In the genomic region with DNA sequence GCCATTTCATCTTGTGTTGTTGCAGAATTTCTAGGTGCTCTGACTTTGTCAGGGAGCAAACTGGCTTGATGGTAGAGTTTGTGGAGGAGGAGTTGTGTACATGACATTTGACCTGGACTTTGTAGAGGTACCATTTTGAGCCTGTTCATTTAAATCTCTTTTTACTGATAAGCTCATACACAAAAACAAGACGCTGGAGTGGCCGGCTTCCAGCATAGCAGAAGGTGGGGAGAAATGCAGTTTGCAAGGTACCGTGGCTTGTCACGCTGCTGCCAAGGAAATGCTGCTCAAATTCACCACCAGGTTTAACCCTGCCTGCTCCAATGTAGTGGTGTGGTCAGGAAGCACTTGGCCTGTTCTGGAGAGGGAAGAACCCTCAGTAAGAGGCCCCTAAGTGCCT, we compare ENCODE assay signal across 25 cellular contexts. TPM values are rescaled to one million over a fixed set of nuclear protein-coding genes. Genes with fewer than 3 reads are reported as not detected.
DNase-seq lines count a peak whose midpoint lies in the region; ATAC-seq and TF ChIP-seq lines count a peak whose summit lies in the region.
"Had no signal": no experiment of that assay in that cellular context is flagged by ENCODE, and none has a peak within 500 bp of the region (broad histone marks: within the 10 kb centered on the region; RNA-seq: fewer than 3 reads in every experiment).

No MANE protein-coding gene starts in this region.

- no peak overlapping the region for H3K27ac ChIP-seq in CD4-positive, alpha-beta memory T cell (ENCODE audit: low read depth, low read length)
- peak overlapping the region in 3 of 4 donors; percentile 46 to 88 (median 87) for H3K27ac ChIP-seq in body of pancreas
- H3K27ac ChIP-seq: heart left ventricle, left ventricle myocardium inferior, prostate gland, RWPE1 had no signal

- CTCF ChIA-PET in CD4-positive, alpha-beta memory T cell (lab: Charles Lee; ENCODE audit: partially characterized antibody): interaction anchor here (0.6 to 1.4 kb wide), 4 partner anchors 12 to 162 kb away, joined by 3 to 5 read pairs (median 3); no protein-coding TSS in a partner anchor

- no peaks in the 10 kb centered on the region for H3K27me3 ChIP-seq in CD4-positive, alpha-beta memory T cell (ENCODE audit: insufficient read depth, low read length)
- no peaks in the 10 kb centered on the region for H3K27me3 ChIP-seq in Loucy (ENCODE audit: insufficient read depth, low read length, poor library complexity, severe bottlenecking)
- H3K27me3 ChIP-seq in body of pancreas: no peaks in the 10 kb centered on the region
- H3K27me3 ChIP-seq: heart left ventricle had no signal

- in situ Hi-C loops in KBM-7 (cut with MboI; ENCODE audit: low pct_unique_long_range_greater_than_20kb, low sequenced_read_pairs): no loop called here

- H4K20me1 ChIP-seq in Loucy (ENCODE audit: insufficient read depth, low read length, poor library complexity, severe bottlenecking): no peaks in the 10 kb centered on the region

- ATAC-seq in body of pancreas: no peak
- ATAC-seq: heart left ventricle; stimulated activated memory B cell treated with anti-CD40 and anti-IgM and Interleukin-4, amounts not matched to agents 10 μg/mL and 1 μg/mL and 100 μg/mL, for 72 hours had no signal

- H3K4me3 Mint-ChIP-seq in CD4-positive, alpha-beta memory T cell: peak overlapping the region in 6 of 8 donors; percentile 40 to 59 (median 54)
- H3K4me3 Mint-ChIP-seq: neural crest cell; stimulated activated memory B cell treated with anti-CD40 and anti-IgM and Interleukin-4, amounts not matched to agents 10 μg/mL and 1 μg/mL and 100 μg/mL, for 72 hours; T-helper 2 cell treated with Interferon-gamma antibody and Interleukin-4, amounts not matched to agents 5 μg/mL and 100 μg/mL, for 36 hours had no signal

- TF ChIP-seq CTCF in Loucy (conservative IDR thresholded peaks at IDR 0.05; ENCODE audit: low read length) (no peak), body of pancreas (IDR thresholded peaks at IDR 0.05) (peak in 1 of 7 experiments; percentile 7)

- H3K9me2 ChIP-seq in Loucy (replicated peaks; ENCODE audit: low read depth, low read length): no peaks in the 10 kb centered on the region
- H3K9me2 ChIP-seq: SK-N-SH had no signal

- no peak overlapping the region for H3K9ac ChIP-seq in Loucy (ENCODE audit: low read depth, low read length, poor library complexity, severe bottlenecking)
- H3K9ac ChIP-seq: SK-N-SH had no signal

- no peaks in the 10 kb centered on the region for H3K79me2 ChIP-seq in Loucy (ENCODE audit: insufficient read depth, low read length)

- H3K4me1 Mint-ChIP-seq in CD4-positive, alpha-beta memory T cell: peaks cover 27 to 61% (median 39%) of the 10 kb centered on the region in 4 donors
- H3K4me1 Mint-ChIP-seq: stimulated activated memory B cell treated with anti-CD40 and anti-IgM and Interleukin-4, amounts not matched to agents 10 μg/mL and 1 μg/mL and 100 μg/mL, for 72 hours had no signal

- peak overlapping the region; percentile 36 for H3K4me2 ChIP-seq in Loucy (ENCODE audit: low read depth, low read length, poor library complexity, severe bottlenecking)
- H3K4me2 ChIP-seq: SK-N-SH had no signal

- POLR2A ChIA-PET in CD4-positive, alpha-beta memory T cell (lab: Charles Lee; ENCODE audit: partially characterized antibody): interaction anchor here (1.1 to 2.9 kb wide), 4 partner anchors 9 to 58 kb away, joined by 3 to 27 read pairs (median 5); partner anchors contain the start of gene IQGAP2

- peaks cover 47% of the 10 kb centered on the region for H3K4me1 ChIP-seq in CD4-positive, alpha-beta memory T cell (ENCODE audit: insufficient read depth, low read length)
- H3K4me1 ChIP-seq in Loucy (ENCODE audit: insufficient read depth, low read length, poor library complexity, severe bottlenecking) (peaks cover 22% of the 10 kb centered on the region), body of pancreas (peaks cover 61% of the 10 kb centered on the region)
- H3K4me1 ChIP-seq: heart left ventricle, left ventricle myocardium inferior had no signal

- peak overlapping the region; percentile 47; the same call in 1 of the 2 replicates for H2AFZ ChIP-seq in Loucy (ENCODE audit: low read length)

- no peak overlapping the region for H3K4me3 ChIP-seq in CD4-positive, alpha-beta memory T cell (ENCODE audit: low read length in 2 of 2)
- no peak overlapping the region for H3K4me3 ChIP-seq in Loucy (ENCODE audit: low read length, poor library complexity, severe bottlenecking)
- no peak overlapping the region for H3K4me3 ChIP-seq in body of pancreas
- H3K4me3 ChIP-seq: heart left ventricle, left ventricle myocardium inferior, prostate gland had no signal

- H3K36me3 ChIP-seq in CD4-positive, alpha-beta memory T cell (ENCODE audit: insufficient read depth, low read length): no peaks in the 10 kb centered on the region
- H3K36me3 ChIP-seq in Loucy (ENCODE audit: insufficient read depth, low read length) (no peaks in the 10 kb centered on the region), body of pancreas (replicated peaks in 1 of 2; ENCODE audit: insufficient read depth in 1 of 2, low read depth in 2 of 2) (no peaks in the 10 kb centered on the region)
- H3K36me3 ChIP-seq: heart left ventricle, left ventricle myocardium inferior, prostate gland had no signal

- intact Hi-C loops in CD4-positive, alpha-beta memory T cell (cut with micrococcal nuclease): no loop called here
- intact Hi-C loops in body of pancreas (cut with DNase I): no loop called here

- TF ChIP-seq POLR2A in body of pancreas (IDR thresholded peaks at IDR 0.05): no peak

- H3K27ac Mint-ChIP-seq in CD4-positive, alpha-beta memory T cell: peak overlapping the region in 4 of 7 donors; percentile 9 to 68 (median 36)
- H3K27ac Mint-ChIP-seq: stimulated activated memory B cell treated with anti-CD40 and anti-IgM and Interleukin-4, amounts not matched to agents 10 μg/mL and 1 μg/mL and 100 μg/mL, for 72 hours; T-helper 2 cell treated with Interferon-gamma antibody and Interleukin-4, amounts not matched to agents 5 μg/mL and 100 μg/mL, for 36 hours had no signal

- peaks cover 0 to 3% (median 0%) of the 10 kb centered on the region in 8 donors for H3K9me3 Mint-ChIP-seq in CD4-positive, alpha-beta memory T cell
- H3K9me3 Mint-ChIP-seq: neural crest cell; stimulated activated memory B cell treated with anti-CD40 and anti-IgM and Interleukin-4, amounts not matched to agents 10 μg/mL and 1 μg/mL and 100 μg/mL, for 72 hours; T-helper 2 cell treated with Interferon-gamma antibody and Interleukin-4, amounts not matched to agents 5 μg/mL and 100 μg/mL, for 36 hours had no signal

- DNase-seq in CD4-positive, alpha-beta memory T cell: no peak
- DNase-seq in body of pancreas (peak; percentile 58 to 85 (median 72)), mucosa of gallbladder (ENCODE audit: low spot score) (peak; percentile 70), NCI-H748 treated with DMSO at 0.1 percent for 48 hours (lab: John Stamatoyannopoulos, UW) (no peak), iPS-NIHi11 (ENCODE audit: low spot score) (no peak), NOMO-1 (lab: John Stamatoyannopoulos, UW; ENCODE audit: unreplicated experiment in 2 of 2) (no peak), KBM-7 (no peak)
- DNase-seq: activated CD4-positive, CD25-positive, alpha-beta regulatory T cell; activated naive CD4-positive, alpha-beta T cell; activated T-cell treated with anti-CD3 and anti-CD28 coated beads, Interleukin-2, amount 50 U/mL, for 1 hour; COR-L47; heart left ventricle; left ventricle myocardium inferior; midbrain; MM.1S; NCI-H1436; NCI-H2171; NCI-H524 treated with DMSO at 0.1 percent for 48 hours; SK-N-SH had no signal

- 7 to 8% methylated on average over 4 of the region's 4 CpGs for WGBS in body of pancreas, 2 donors

- H3K36me3 Mint-ChIP-seq in CD4-positive, alpha-beta memory T cell: no peaks in the 10 kb centered on the region
- H3K36me3 Mint-ChIP-seq: stimulated activated memory B cell treated with anti-CD40 and anti-IgM and Interleukin-4, amounts not matched to agents 10 μg/mL and 1 μg/mL and 100 μg/mL, for 72 hours had no signal

- no peaks in the 10 kb centered on the region for H3F3A ChIP-seq in Loucy (ENCODE audit: low read depth)

- H3K9me3 ChIP-seq in CD4-positive, alpha-beta memory T cell (ENCODE audit: control insufficient read depth in 1 of 2, low read length in 2 of 2): no peaks in the 10 kb centered on the region
- H3K9me3 ChIP-seq in Loucy (ENCODE audit: insufficient read depth, low read depth, low read length) (no peaks in the 10 kb centered on the region), body of pancreas (no peaks in the 10 kb centered on the region)
- H3K9me3 ChIP-seq: heart left ventricle, left ventricle myocardium inferior, prostate gland, SK-N-SH had no signal

- no peaks in the 10 kb centered on the region for H3K27me3 Mint-ChIP-seq in CD4-positive, alpha-beta memory T cell
- H3K27me3 Mint-ChIP-seq: stimulated activated memory B cell treated with anti-CD40 and anti-IgM and Interleukin-4, amounts not matched to agents 10 μg/mL and 1 μg/mL and 100 μg/mL, for 72 hours had no signal

RNA-seq across cellular contexts. Expression of gene IQGAP2, which starts 18.9 kb away (rescaled TPM):
- total RNA-seq in CD4-positive, alpha-beta memory T cell: 100 to 1,000 TPM; 125 to 126 TPM
- 10 to 100 TPM; 24.7 to 72.5 TPM for polyA plus RNA-seq in CD4-positive, alpha-beta memory T cell
- 10 to 100 TPM; 41.2 to 49.5 TPM for total RNA-seq in body of pancreas
- total RNA-seq in mucosa of gallbladder: 119 TPM

Comparison
In these comparisons a context has a peak if more than half of its experiments do, and no peak if none do; other contexts are left out.
1. DNase-seq: peak in body of pancreas (4 of 4) and mucosa of gallbladder (single experiment); none in CD4-positive, alpha-beta memory T cell (0 of 5), NCI-H748 treated with DMSO at 0.1 percent for 48 hours (single experiment), iPS-NIHi11 (single experiment), NOMO-1 (0 of 2) and KBM-7 (single experiment).